1 cellular context compared by ENCODE assay signal in the genomic region with DNA sequence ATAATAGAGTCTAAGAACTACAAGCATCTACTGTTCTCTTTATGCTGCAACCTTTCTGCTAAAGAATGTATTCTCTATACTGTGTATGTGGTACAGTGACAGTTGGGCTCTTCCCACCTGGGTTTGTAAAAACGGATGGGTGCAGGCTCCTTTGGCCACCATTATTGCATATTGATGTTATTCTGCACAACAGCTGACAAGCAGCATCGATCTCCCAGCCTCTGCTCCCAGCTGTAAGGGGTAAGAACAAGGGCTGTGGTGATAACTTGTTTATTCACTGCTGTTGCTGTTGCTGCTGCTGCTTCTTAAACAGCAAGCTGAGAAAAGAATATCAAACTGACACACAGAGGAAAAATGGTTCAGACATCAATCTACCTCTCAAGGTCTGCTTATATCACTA.
TF ChIP-seq lines count a peak whose summit lies in the region.

No MANE protein-coding gene starts in this region.

TF ChIP-seq in endothelial cell of umbilical vein, 7 proteins besides CTCF, POLR2A, EP300 and RAD21 (continued from another document):
- TF ChIP-seq, protein P1, sequence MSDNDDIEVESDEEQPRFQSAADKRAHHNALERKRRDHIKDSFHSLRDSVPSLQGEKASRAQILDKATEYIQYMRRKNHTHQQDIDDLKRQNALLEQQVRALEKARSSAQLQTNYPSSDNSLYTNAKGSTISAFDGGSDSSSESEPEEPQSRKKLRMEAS (IDR thresholded peaks at IDR 0.05; ENCODE audit: insufficient read depth, insufficient read length) = no peak
